8 cellular contexts compared by ENCODE assay signal in the genomic region with DNA sequence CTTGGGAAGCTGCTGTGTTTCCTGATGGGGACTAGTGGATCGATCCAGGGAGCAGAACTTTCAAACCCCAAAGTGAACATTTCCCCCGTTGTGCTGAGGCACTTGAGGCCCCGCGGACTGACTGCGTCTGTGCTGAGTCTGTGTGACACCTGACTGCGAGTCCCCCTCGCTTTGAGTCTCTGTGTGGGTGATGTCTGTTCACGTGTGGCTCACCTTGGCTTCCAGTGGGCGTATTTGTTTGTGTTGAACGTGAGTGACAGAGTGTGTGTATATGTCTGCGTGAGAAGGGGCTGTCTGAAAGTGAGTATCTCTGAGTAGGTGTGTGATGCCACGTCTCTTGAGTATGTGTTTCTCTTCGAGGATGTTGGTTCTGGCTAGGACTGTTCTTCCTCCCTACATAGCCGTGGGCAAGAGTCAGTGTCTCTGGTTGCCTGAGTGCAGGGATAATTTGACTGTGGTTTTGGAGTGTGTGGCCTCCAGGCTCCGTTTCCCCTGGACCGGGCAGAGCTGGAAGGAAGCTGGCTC. TPM values are rescaled to one million over a fixed set of nuclear protein-coding genes. Genes with fewer than 3 reads are reported as not detected.
A peak's percentile ranks its signal among the peaks of the same experiment; 100 is the strongest.
DNase-seq lines count a peak whose midpoint lies in the region.

No MANE protein-coding gene starts in this region.

- peaks cover 3% of the 10 kb centered on the region; the same call in 1 of the 2 replicates for H3K36me3 ChIP-seq in HAP-1 (replicated peaks)
- peaks cover 0 to 6% (median 6%) of the 10 kb centered on the region in 3 donors for H3K36me3 ChIP-seq in skeletal muscle tissue (ENCODE audit: control insufficient read depth in 3 of 3, insufficient read depth in 3 of 3, low read length in 3 of 3)

- intact Hi-C loops in head of caudate nucleus (cut with DNase I), result no loop called here

- in situ Hi-C loops in HAP-1 (cut with MboI; ENCODE audit: low sequenced_read_pairs), result no loop called here

- H3K27ac ChIP-seq in skeletal muscle tissue (ENCODE audit: low read depth, low read length), result peak overlapping the region; percentile 95

- H3K9ac ChIP-seq in skeletal muscle tissue (ENCODE audit: low read depth in 1 of 3, low read length in 3 of 3), result peak overlapping the region; percentile 86 to 96 (median 92)

- H3K4me1 ChIP-seq in HAP-1 (peaks cover 14% of the 10 kb centered on the region), skeletal muscle tissue (ENCODE audit: control insufficient read depth in 3 of 3, insufficient read depth in 3 of 3, low read length in 3 of 3) (peaks cover 41 to 49% (median 43%) of the 10 kb centered on the region in 3 donors)

- CTCF ChIA-PET in activated CD4-positive, alpha-beta memory T cell treated with anti-CD3 and anti-CD28 coated beads, Interleukin-2, amount 10 ng/mL, durations not matched to agents 7 days and 5 days (lab: Charles Lee), result no interaction called here

- no peaks in the 10 kb centered on the region for H3K27me3 ChIP-seq in HAP-1 (ENCODE audit: low read depth)
- no peaks in the 10 kb centered on the region for H3K27me3 ChIP-seq in skeletal muscle tissue (ENCODE audit: control insufficient read depth in 3 of 3, insufficient read depth in 3 of 3, low read length in 3 of 3)

- H3K9me3 ChIP-seq in HAP-1 (no peaks in the 10 kb centered on the region), skeletal muscle tissue (ENCODE audit: control insufficient read depth in 3 of 3, low read length in 3 of 3) (no peaks in the 10 kb centered on the region)

- DNase-seq in AG20443 (ENCODE audit: low spot score) (peak; percentile 61), HAP-1 (ENCODE audit: low spot score in 2 of 2) (peak; percentile 18 to 33), germinal center (ENCODE audit: low spot score) (peak; percentile 6), NCI-H187 treated with DMSO at 0.1 percent for 48 hours (lab: John Stamatoyannopoulos, UW) (no peak), NCI-H1930 (lab: John Stamatoyannopoulos, UW) (no peak), head of caudate nucleus (no peak)
- DNase-seq in activated CD4-positive, alpha-beta memory T cell treated with anti-CD3 and anti-CD28 coated beads, Interleukin-2, amount 10 ng/mL, durations not matched to agents 7 days and 5 days, result no peak

- POLR2A ChIA-PET in activated CD4-positive, alpha-beta memory T cell treated with anti-CD3 and anti-CD28 coated beads, Interleukin-2, amount 10 ng/mL, durations not matched to agents 7 days and 5 days (lab: Charles Lee), result interaction anchor here (0.6 kb wide), 1 partner anchor 1049 kb away, joined by 3 read pairs; no protein-coding TSS in a partner anchor

- peaks cover 54% of the 10 kb centered on the region for H3K27me3 Mint-ChIP-seq in activated CD4-positive, alpha-beta memory T cell treated with anti-CD3 and anti-CD28 coated beads, Interleukin-2, amount 10 ng/mL, durations not matched to agents 7 days and 5 days

- no peak overlapping the region for H3K27ac Mint-ChIP-seq in activated CD4-positive, alpha-beta memory T cell treated with anti-CD3 and anti-CD28 coated beads, Interleukin-2, amount 10 ng/mL, durations not matched to agents 7 days and 5 days

- peak overlapping the region; percentile 22 for H3K4me3 Mint-ChIP-seq in activated CD4-positive, alpha-beta memory T cell treated with anti-CD3 and anti-CD28 coated beads, Interleukin-2, amount 10 ng/mL, durations not matched to agents 7 days and 5 days

- peaks cover 3% of the 10 kb centered on the region for H3K36me3 Mint-ChIP-seq in activated CD4-positive, alpha-beta memory T cell treated with anti-CD3 and anti-CD28 coated beads, Interleukin-2, amount 10 ng/mL, durations not matched to agents 7 days and 5 days (ENCODE audit: low read depth)

- no peaks in the 10 kb centered on the region for H3K9me3 Mint-ChIP-seq in activated CD4-positive, alpha-beta memory T cell treated with anti-CD3 and anti-CD28 coated beads, Interleukin-2, amount 10 ng/mL, durations not matched to agents 7 days and 5 days

- H3K4me3 ChIP-seq in HAP-1 (peak overlapping the region; percentile 72), skeletal muscle tissue (ENCODE audit: low read length in 3 of 3) (peak overlapping the region; percentile 73 to 87 (median 84))

- H3K4me1 Mint-ChIP-seq in activated CD4-positive, alpha-beta memory T cell treated with anti-CD3 and anti-CD28 coated beads, Interleukin-2, amount 10 ng/mL, durations not matched to agents 7 days and 5 days, result peaks cover 19% of the 10 kb centered on the region

RNA-seq across cellular contexts. Expression of a gene that starts 1.3 kb away (rescaled TPM):
- total RNA-seq in activated CD4-positive, alpha-beta memory T cell treated with anti-CD3 and anti-CD28 coated beads, Interleukin-2, amount 10 ng/mL, durations not matched to agents 7 days and 5 days, result under 1 TPM; 0.68 to 0.83 TPM
- total RNA-seq in skeletal muscle tissue, result 30.3 TPM

Comparison
In these comparisons a context has a peak if more than half of its experiments do, and no peak if none do; other contexts are left out.
1. DNase-seq: peak in AG20443 (single experiment), HAP-1 (2 of 2) and germinal center (single experiment); none in activated CD4-positive, alpha-beta memory T cell treated with anti-CD3 and anti-CD28 coated beads, Interleukin-2, amount 10 ng/mL, durations not matched to agents 7 days and 5 days (single experiment), NCI-H187 treated with DMSO at 0.1 percent for 48 hours (single experiment), NCI-H1930 (0 of 2) and head of caudate nucleus (0 of 42).
2. RNA of a gene that starts 1.3 kb away (total RNA-seq): 30.3 TPM in skeletal muscle tissue (single experiment); 0.68 to 0.83 TPM in activated CD4-positive, alpha-beta memory T cell treated with anti-CD3 and anti-CD28 coated beads, Interleukin-2, amount 10 ng/mL, durations not matched to agents 7 days and 5 days; every median in the first group is over 10 times any median in the second.